8 cellular contexts compared by ENCODE assay signal in the genomic region with DNA sequence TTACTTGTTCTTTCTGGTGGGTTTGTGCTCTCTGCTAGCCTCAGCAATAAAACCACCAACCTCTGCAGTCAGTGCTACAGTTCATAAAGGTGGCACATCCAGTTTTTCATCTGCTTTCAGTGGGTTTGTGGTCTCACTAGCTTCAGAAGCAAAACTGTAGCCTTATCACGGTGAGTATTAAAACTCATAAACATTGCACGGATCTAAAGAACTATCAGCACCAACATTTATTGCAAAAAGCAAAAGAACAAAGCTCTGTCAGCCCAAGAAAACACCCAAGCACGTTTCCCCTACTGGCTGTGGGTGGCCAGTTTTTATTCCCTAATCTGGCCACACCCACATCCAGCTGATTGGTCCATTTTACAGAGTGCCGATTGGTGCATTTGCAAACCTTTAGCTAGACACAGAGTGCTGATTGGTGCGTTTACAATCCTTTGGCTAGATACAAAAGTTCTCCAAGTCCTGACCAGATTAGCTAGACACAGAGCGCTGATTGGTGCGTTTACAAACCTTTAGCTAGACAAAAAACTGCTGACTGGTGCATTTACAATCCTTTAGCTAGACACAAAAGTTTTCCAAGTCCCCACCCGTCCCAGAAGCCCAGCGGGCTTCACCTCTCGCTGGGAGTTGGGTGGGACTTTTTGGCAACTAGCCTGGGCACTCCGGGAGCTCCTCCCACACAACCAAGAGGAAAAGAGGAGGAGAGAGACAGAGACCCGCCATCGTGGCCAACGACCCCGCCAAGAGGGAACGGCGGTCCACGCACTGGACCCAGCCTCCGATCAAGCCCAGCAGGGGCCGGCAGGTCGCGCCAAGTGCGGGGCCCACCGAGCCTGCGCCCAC. TPM values are rescaled to one million over a fixed set of nuclear protein-coding genes. Genes with fewer than 3 reads are reported as not detected.
DNase-seq lines count a peak whose midpoint lies in the region; ATAC-seq, FAIRE-seq and TF ChIP-seq lines count a peak whose summit lies in the region.

No MANE protein-coding gene starts in this region.

- POLR2A ChIA-PET in AG04449 (lab: Yijun Ruan, JAX), result interaction anchor here (1.2 kb wide), 1 partner anchor 8 kb away, joined by 3 read pairs; no protein-coding TSS in a partner anchor

- TF ChIP-seq POLR2A in stomach (IDR thresholded peaks at IDR 0.05), result no peak

- intact Hi-C loops in kidney (cut with DNase I), result no loop called here
- intact Hi-C loops in stomach (cut with DNase I; ENCODE audit: low total_unique reads), result no loop called here

- H3K27ac ChIP-seq in kidney (ENCODE audit: low read depth in 2 of 2, low read length in 2 of 2) (peak overlapping the region; percentile 57 to 65), stomach (peak overlapping the region; percentile 83 to 88 (median 85))

- 42 to 64% (median 54%) methylated on average over 11 to 25 of the region's 25 CpGs for WGBS in stomach, 5 donors

- CTCF ChIA-PET in AG04449 (lab: Yijun Ruan, JAX), result interaction anchor here (1.2 kb wide), 2 partner anchors 83 to 209 kb away, joined by 3 to 5 read pairs; no protein-coding TSS in a partner anchor
- CTCF ChIA-PET in activated naive CD4-positive, alpha-beta T cell treated with anti-CD3 and anti-CD28 coated beads, Interleukin-2, amount 10 ng/mL, durations not matched to agents 7 days and 5 days (lab: Charles Lee), result interaction anchor here (1.4 to 2.8 kb wide), 2 partner anchors 27 to 208 kb away, joined by 3 to 8 read pairs; no protein-coding TSS in a partner anchor

- H3K27me3 Mint-ChIP-seq in activated naive CD4-positive, alpha-beta T cell treated with anti-CD3 and anti-CD28 coated beads, Interleukin-2, amount 10 ng/mL, durations not matched to agents 7 days and 5 days, result no peaks in the 10 kb centered on the region

- H3K4me1 Mint-ChIP-seq in activated naive CD4-positive, alpha-beta T cell treated with anti-CD3 and anti-CD28 coated beads, Interleukin-2, amount 10 ng/mL, durations not matched to agents 7 days and 5 days, result peaks cover 47% of the 10 kb centered on the region

- H3K9me3 ChIP-seq in kidney (ENCODE audit: control insufficient read depth in 1 of 2, low read length in 2 of 2) (no peaks in the 10 kb centered on the region), stomach (peaks cover 0 to 7% (median 0%) of the 10 kb centered on the region in 4 donors)

- H3K27ac Mint-ChIP-seq in activated naive CD4-positive, alpha-beta T cell treated with anti-CD3 and anti-CD28 coated beads, Interleukin-2, amount 10 ng/mL, durations not matched to agents 7 days and 5 days, result peak overlapping the region; percentile 94

- H3K36me3 Mint-ChIP-seq in activated naive CD4-positive, alpha-beta T cell treated with anti-CD3 and anti-CD28 coated beads, Interleukin-2, amount 10 ng/mL, durations not matched to agents 7 days and 5 days, result peaks cover 9% of the 10 kb centered on the region

- no peaks in the 10 kb centered on the region for H3K27me3 ChIP-seq in stomach

- H3K4me1 ChIP-seq in kidney (ENCODE audit: control insufficient read depth in 1 of 2, insufficient read depth in 1 of 2, low read depth in 1 of 2, low read length in 2 of 2) (peaks cover 8 to 15% of the 10 kb centered on the region in 2 donors), stomach (peaks cover 10 to 31% (median 26%) of the 10 kb centered on the region in 4 donors)

- no peak for FAIRE-seq in kidney (lab: Jason Lieb, UNC)

- peak overlapping the region; percentile 61 for H3K4me3 ChIP-seq in AG04449 (ENCODE audit: low read depth, low read length)
- peak overlapping the region; percentile 63 to 74 for H3K4me3 ChIP-seq in kidney (ENCODE audit: low read length in 2 of 2)
- H3K4me3 ChIP-seq in stomach, result peak overlapping the region; percentile 52 to 67 (median 54)

- no peak for ATAC-seq in esophagus mucosa
- ATAC-seq in HG02970 (IDR thresholded peaks at IDR 0.05; ENCODE audit: low FRiP score, unreplicated experiment), result no peak
- ATAC-seq in GM19397 (IDR thresholded peaks at IDR 0.05; ENCODE audit: unreplicated experiment), result no peak

- H3K9ac ChIP-seq in kidney (ENCODE audit: low read length in 2 of 2), result peak overlapping the region in 1 of 2 donors; percentile 76

- peak overlapping the region; percentile 80 for H3K4me3 Mint-ChIP-seq in activated naive CD4-positive, alpha-beta T cell treated with anti-CD3 and anti-CD28 coated beads, Interleukin-2, amount 10 ng/mL, durations not matched to agents 7 days and 5 days

- DNase-seq in AG04449 (ENCODE audit: low read depth, low spot score) (no peak), Kasumi-1 (lab: John Stamatoyannopoulos, UW) (peak; percentile 30 to 42), kidney (peak; percentile 74), stomach (no peak)
- peak; percentile 61 for DNase-seq in activated naive CD4-positive, alpha-beta T cell treated with anti-CD3 and anti-CD28 coated beads, Interleukin-2, amount 10 ng/mL, durations not matched to agents 7 days and 5 days

- TF ChIP-seq CTCF in AG04449 (IDR thresholded peaks at IDR 0.05; ENCODE audit: insufficient read depth, low read length, missing control alignments) (no peak), kidney (IDR thresholded peaks at IDR 0.05; ENCODE audit: borderline replicate concordance, extremely low read depth, insufficient read depth) (no peak), stomach (IDR thresholded peaks at IDR 0.05) (no peak)

- peaks cover 12% of the 10 kb centered on the region for H3K9me3 Mint-ChIP-seq in activated naive CD4-positive, alpha-beta T cell treated with anti-CD3 and anti-CD28 coated beads, Interleukin-2, amount 10 ng/mL, durations not matched to agents 7 days and 5 days

- TF ChIP-seq EP300 in stomach (IDR thresholded peaks at IDR 0.05), result no peak

- H3K36me3 ChIP-seq in kidney (ENCODE audit: control insufficient read depth in 1 of 2, insufficient read depth in 2 of 2, low read length in 2 of 2), result peaks cover 0 to 3% of the 10 kb centered on the region in 2 donors
- H3K36me3 ChIP-seq in stomach, result no peaks in the 10 kb centered on the region

RNA-seq across cellular contexts. Expression of gene TMEM14C, which starts 3.3 kb away (rescaled TPM):
- total RNA-seq in kidney, result 118 TPM
- polyA plus RNA-seq in kidney (ENCODE audit: insufficient read depth, low read depth, low replicate concordance), result 210 TPM
- 10 to 100 TPM in 4 of 5 donors, 1 to 10 TPM in 1; 1.4 to 99.5 (median 67.0) TPM for total RNA-seq in stomach
- 100 to 1,000 TPM; 119 to 139 (median 119) TPM for polyA plus RNA-seq in stomach
- 64.5 TPM for total RNA-seq in esophagus mucosa

RNA-seq across cellular contexts. Expression of gene PAK1IP1, which starts 24.8 kb away (rescaled TPM):
- 11.2 TPM for total RNA-seq in kidney
- polyA plus RNA-seq in kidney (ENCODE audit: insufficient read depth, low read depth, low replicate concordance), result 11.6 TPM
- 10 to 100 TPM in 1 of 5 donors, 1 to 10 TPM in 3, not detected in 1; 1.3 to 12.3 (median 5.7) TPM for total RNA-seq in stomach
- polyA plus RNA-seq in stomach, result 10 to 100 TPM; 11.2 to 13.9 (median 11.6) TPM
- 15.3 TPM for total RNA-seq in esophagus mucosa

RNA-seq across cellular contexts. Expression of gene C6orf52, which starts 25.2 kb away (rescaled TPM):
- 1.5 TPM for total RNA-seq in kidney
- polyA plus RNA-seq in kidney (ENCODE audit: insufficient read depth, low read depth, low replicate concordance), result 3.8 TPM
- 1 to 10 TPM in 1 of 5 donors, not detected in 4; 3.2 TPM for total RNA-seq in stomach
- polyA plus RNA-seq in stomach, result 1 to 10 TPM in 2 of 3 donors, not detected in 1; 1.8 to 2.8 TPM
- 0.84 TPM for total RNA-seq in esophagus mucosa

RNA-seq across cellular contexts. Expression of gene TMEM14B, which starts 28.0 kb away (rescaled TPM):
- 82.5 TPM for total RNA-seq in kidney
- 147 TPM for polyA plus RNA-seq in kidney (ENCODE audit: insufficient read depth, low read depth, low replicate concordance)
- total RNA-seq in stomach, result 10 to 100 TPM; 35.3 to 94.0 (median 74.1) TPM
- polyA plus RNA-seq in stomach, result 100 to 1,000 TPM in 2 of 3 donors, 10 to 100 TPM in 1; 60.6 to 108 (median 100) TPM
- 49.3 TPM for total RNA-seq in esophagus mucosa

Comparison
In these comparisons a context has a peak if more than half of its experiments do, and no peak if none do; other contexts are left out.
1. DNase-seq: peak in Kasumi-1 (2 of 2), activated naive CD4-positive, alpha-beta T cell treated with anti-CD3 and anti-CD28 coated beads, Interleukin-2, amount 10 ng/mL, durations not matched to agents 7 days and 5 days (single experiment) and kidney (single experiment); none in AG04449 (single experiment) and stomach (single experiment).
2. Peak in every context shown above with its lines, with median percentiles within 50 percentile points of each other: H3K4me3 ChIP-seq.